ENCODE assay signal across 24 cellular contexts in the genomic region with DNA sequence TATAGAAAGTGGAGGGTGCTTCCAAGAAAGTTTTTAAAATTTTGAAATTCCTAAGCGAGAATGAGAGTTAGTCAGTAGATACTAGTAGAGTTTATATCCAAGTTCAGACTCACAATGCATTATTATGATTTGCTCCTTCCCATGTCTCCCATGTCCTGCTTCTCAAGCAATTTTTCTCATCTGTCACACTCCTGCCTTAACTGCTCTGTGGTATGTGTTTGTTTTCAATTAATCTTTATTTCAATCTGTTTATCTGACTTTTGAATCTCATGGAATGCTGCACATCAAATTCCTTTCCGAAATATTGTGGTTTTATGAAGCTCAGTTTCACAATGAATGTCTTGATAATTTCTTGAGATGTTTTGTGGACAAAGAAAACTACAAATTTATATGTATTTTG. TPM values are rescaled to one million over a fixed set of nuclear protein-coding genes. Genes with fewer than 3 reads are reported as not detected.
"Had no signal": no experiment of that assay in that cellular context is flagged by ENCODE, and none has a peak within 500 bp of the region (broad histone marks: within the 10 kb centered on the region; RNA-seq: fewer than 3 reads in every experiment).

No MANE protein-coding gene starts in this region.

- H3K27ac ChIP-seq: ascending aorta, heart left ventricle, spleen, thoracic aorta had no signal

- DNase-seq: activated CD4-positive, alpha-beta memory T cell treated with anti-CD3 and anti-CD28 coated beads, Interleukin-2, amount 10 ng/mL, durations not matched to agents 7 days and 5 days; activated CD4-positive, alpha-beta T cell treated with anti-CD3 and anti-CD28 coated beads, Interleukin-2, amount 10 ng/mL, durations not matched to agents 24 days and 14 days; activated CD8-positive, alpha-beta memory T cell treated with anti-CD3 and anti-CD28 coated beads, Interleukin-2, amount 10 ng/mL, durations not matched to agents 7 days and 5 days; activated gamma-delta T cell treated with Interleukin-2 at 50 U/mL for 16 hours; activated T-cell treated with anti-CD3 and anti-CD28 coated beads for 4 hours; effector memory CD4-positive, alpha-beta T cell; heart left ventricle; left ventricle myocardium superior; mammary epithelial cell; midbrain; retina; spleen; stimulated activated CD4-positive, alpha-beta T cell treated with anti-CD3 and anti-CD28 coated beads, Interleukin-4, amount 100 ng/mL, for 1 hour; stimulated activated naive CD4-positive, alpha-beta T cell treated with Interleukin-2 at 50 U/mL for 16 hours had no signal

- H3K27me3 ChIP-seq: ascending aorta, heart left ventricle had no signal

- H3K4me1 ChIP-seq: ascending aorta, heart left ventricle, spleen had no signal

- ATAC-seq: activated CD4-positive, CD25-positive, alpha-beta regulatory T cell treated with anti-CD3 and anti-CD28 coated beads, Interleukin-2, amount 50 U/mL, for 24 hours; activated CD8-positive, alpha-beta memory T cell treated with anti-CD3 and anti-CD28 coated beads, Interleukin-2, amount 10 ng/mL, durations not matched to agents 7 days and 5 days; esophagus mucosa; heart left ventricle; left ventricle myocardium superior; natural killer cell treated with Interleukin-12 subunit alpha and Interleukin-12 subunit beta and Interleukin-15 and Interleukin-18, amount 100 ng/mL, for 72 hours had no signal

- H3K36me3 ChIP-seq: ascending aorta, heart left ventricle, spleen, thoracic aorta had no signal

- H3K4me3 ChIP-seq: ascending aorta, heart left ventricle, spleen, thoracic aorta had no signal

RNA-seq across cellular contexts. Expression of a gene that starts 18.1 kb away (rescaled TPM):
- total RNA-seq: natural killer cell treated with Interleukin-12 subunit alpha and Interleukin-12 subunit beta and Interleukin-15 and Interleukin-18, amount 100 ng/mL, for 72 hours had no signal

RNA-seq across cellular contexts. Expression of a gene that starts 23.4 kb away (rescaled TPM):
- total RNA-seq: ascending aorta; natural killer cell treated with Interleukin-12 subunit alpha and Interleukin-12 subunit beta and Interleukin-15 and Interleukin-18, amount 100 ng/mL, for 72 hours had no signal

RNA-seq across cellular contexts. Expression of a gene that starts 58.4 kb away (rescaled TPM):
- total RNA-seq: activated CD4-positive, alpha-beta memory T cell treated with anti-CD3 and anti-CD28 coated beads, Interleukin-2, amount 10 ng/mL, durations not matched to agents 7 days and 5 days; activated CD4-positive, alpha-beta T cell treated with anti-CD3 and anti-CD28 coated beads, Interleukin-2, amount 10 ng/mL, durations not matched to agents 24 days and 14 days; activated CD8-positive, alpha-beta memory T cell treated with anti-CD3 and anti-CD28 coated beads, Interleukin-2, amount 10 ng/mL, durations not matched to agents 7 days and 5 days; ascending aorta; dermis microvascular lymphatic vessel endothelial cell; endothelial cell of umbilical vein; esophagus mucosa; heart left ventricle; left ventricle myocardium superior; mammary epithelial cell; natural killer cell treated with Interleukin-12 subunit alpha and Interleukin-12 subunit beta and Interleukin-15 and Interleukin-18, amount 100 ng/mL, for 72 hours; osteocyte; progenitor cell of endocrine pancreas; T-helper 2 cell treated with Interferon-gamma antibody and Interleukin-4, amounts not matched to agents 100 ng/mL and 5 ng/mL, for 36 hours had no signal
- polyA plus RNA-seq: mammary epithelial cell had no signal
